In genomic region chr2:135638825-135639224, GRCh38 we compare ENCODE assay signal across 26 cellular contexts.
"Had no signal": no experiment of that assay in that cellular context is flagged by ENCODE, and none has a peak within 500 bp of the region (broad histone marks: within the 10 kb centered on the region; RNA-seq: fewer than 3 reads in every experiment).

No MANE protein-coding gene starts in this region.

- H3K4me1 Mint-ChIP-seq: memory B cell, naive B cell, nephron had no signal

- H3K27me3 ChIP-seq: colonic mucosa, esophagus squamous epithelium, gastroesophageal sphincter, neutrophil, spleen, testis, tibial nerve, upper lobe of right lung, vagina had no signal

- H3K27ac ChIP-seq: colonic mucosa, esophagus squamous epithelium, gastroesophageal sphincter, left ventricle myocardium inferior, lower lobe of right lung, neutrophil, psoas muscle, spleen, testis, tibial nerve, upper lobe of right lung, vagina had no signal

- ATAC-seq: gastroesophageal sphincter; lower lobe of right lung; sciatic nerve; stimulated activated naive B cell treated with anti-CD40 and anti-IgM and Interleukin-4, amounts not matched to agents 10 μg/mL and 1 μg/mL and 100 μg/mL, for 72 hours; stimulated activated naive CD8-positive, alpha-beta T cell treated with anti-CD3 and anti-CD28 coated beads, Interleukin-15, amount 100 ng/mL, for 72 hours; upper lobe of right lung had no signal

- H3K4me3 Mint-ChIP-seq: memory B cell; naive B cell; nephron; stimulated activated naive B cell treated with anti-CD40 and anti-IgM and Interleukin-4, amounts not matched to agents 10 μg/mL and 1 μg/mL and 100 μg/mL, for 72 hours; stimulated activated naive CD8-positive, alpha-beta T cell treated with anti-CD3 and anti-CD28 coated beads, Interleukin-15, amount 100 ng/mL, for 72 hours had no signal

- H3K36me3 ChIP-seq: colonic mucosa had no signal

- H3K4me3 ChIP-seq: colonic mucosa, esophagus squamous epithelium, gastroesophageal sphincter, left ventricle myocardium inferior, lower lobe of right lung, psoas muscle, spleen, testis, tibial nerve, upper lobe of right lung, vagina had no signal

- H3K4me1 ChIP-seq: colonic mucosa, esophagus squamous epithelium, gastroesophageal sphincter, left ventricle myocardium inferior, lower lobe of right lung, spleen, testis, tibial nerve, upper lobe of right lung, vagina had no signal

- H3K27me3 Mint-ChIP-seq: memory B cell; naive B cell; stimulated activated naive B cell treated with anti-CD40 and anti-IgM and Interleukin-4, amounts not matched to agents 10 μg/mL and 1 μg/mL and 100 μg/mL, for 72 hours; stimulated activated naive CD8-positive, alpha-beta T cell treated with anti-CD3 and anti-CD28 coated beads, Interleukin-15, amount 100 ng/mL, for 72 hours had no signal

- H3K27ac Mint-ChIP-seq: memory B cell; nephron; stimulated activated naive B cell treated with anti-CD40 and anti-IgM and Interleukin-4, amounts not matched to agents 10 μg/mL and 1 μg/mL and 100 μg/mL, for 72 hours; stimulated activated naive CD8-positive, alpha-beta T cell treated with anti-CD3 and anti-CD28 coated beads, Interleukin-15, amount 100 ng/mL, for 72 hours had no signal

- H3K9me3 ChIP-seq: colonic mucosa, esophagus squamous epithelium, gastroesophageal sphincter, left ventricle myocardium inferior, lower lobe of right lung, neutrophil, psoas muscle, spleen, testis, tibial nerve, upper lobe of right lung, vagina had no signal

- DNase-seq: colonic mucosa; dermis blood vessel endothelial cell; esophagus squamous epithelium; foreskin fibroblast; kidney glomerular epithelial cell; left ventricle myocardium inferior; lower lobe of right lung; midbrain; naive B cell; psoas muscle; retina; spleen; stimulated activated CD4-positive, alpha-beta T cell treated with anti-CD3 and anti-CD28 coated beads, Interleukin-15, amount 100 ng/mL, for 24 hours; stimulated activated CD4-positive, alpha-beta T cell treated with anti-CD3 and anti-CD28 coated beads, Interleukin-1b, Interleukin-23, amount 100 ng/mL, for 48 hours; stimulated activated CD4-positive, alpha-beta T cell treated with anti-CD3 and anti-CD28 coated beads, Interleukin-4, amount 100 ng/mL, for 24 hours; stimulated activated naive B cell treated with anti-CD40 and anti-IgM and Interleukin-4, amounts not matched to agents 10 μg/mL and 1 μg/mL and 100 μg/mL, for 72 hours; stimulated activated naive CD8-positive, alpha-beta T cell treated with anti-CD3 and anti-CD28 coated beads, Interleukin-15, amount 100 ng/mL, for 72 hours; testis; upper lobe of right lung had no signal

- H3K9me3 Mint-ChIP-seq: memory B cell; naive B cell; nephron; stimulated activated naive B cell treated with anti-CD40 and anti-IgM and Interleukin-4, amounts not matched to agents 10 μg/mL and 1 μg/mL and 100 μg/mL, for 72 hours; stimulated activated naive CD8-positive, alpha-beta T cell treated with anti-CD3 and anti-CD28 coated beads, Interleukin-15, amount 100 ng/mL, for 72 hours had no signal
